ENCODE assay signal across 8 cellular contexts in genomic region chr1:149916927-149917310, GRCh38. TPM values are rescaled to one million over a fixed set of nuclear protein-coding genes. Genes with fewer than 3 reads are reported as not detected.
A peak's percentile ranks its signal among the peaks of the same experiment; 100 is the strongest.
DNase-seq lines count a peak whose midpoint lies in the region; ATAC-seq and TF ChIP-seq lines count a peak whose summit lies in the region.

No MANE protein-coding gene starts in this region.

- TF ChIP-seq CTCF in A673 (conservative IDR thresholded peaks at IDR 0.05; ENCODE audit: low read depth, low read length) (no peak), PC-3 (conservative IDR thresholded peaks at IDR 0.05; ENCODE audit: low read depth, low read length) (no peak)

- H3K9me3 ChIP-seq in A673 (ENCODE audit: low read depth, low read length, poor library complexity, severe bottlenecking) (no peaks in the 10 kb centered on the region), PC-3 (ENCODE audit: low read length) (no peaks in the 10 kb centered on the region)

- ATAC-seq in naive thymus-derived CD8-positive, alpha-beta T cell, result peak; percentile 44 to 50
- ATAC-seq in PC-3, result no peak
- no peak for ATAC-seq in GM18909 (IDR thresholded peaks at IDR 0.05; ENCODE audit: poor library complexity, unreplicated experiment)

- no peaks in the 10 kb centered on the region for H4K20me1 ChIP-seq in PC-3 (ENCODE audit: low read length)

- DNase-seq in A673 (ENCODE audit: low spot score) (no peak), H7 (peak; percentile 43), cerebellum (ENCODE audit: low spot score) (peak; percentile 41), T1000 (lab: John Stamatoyannopoulos, UW) (no peak), PC-3 (no peak), NCI-H1105 treated with DMSO at 0.1 percent for 48 hours (lab: John Stamatoyannopoulos, UW) (no peak)
- no peak for DNase-seq in naive thymus-derived CD8-positive, alpha-beta T cell

- no peaks in the 10 kb centered on the region for H3K9me2 ChIP-seq in PC-3 (replicated peaks; ENCODE audit: low read length)

- H3K36me3 Mint-ChIP-seq in naive thymus-derived CD8-positive, alpha-beta T cell, result peaks cover 0 to 5% (median 3%) of the 10 kb centered on the region in 3 donors

- POLR2A ChIA-PET in A673 (lab: Charles Lee; ENCODE audit: low non-redundant PET), result no interaction called here
- POLR2A ChIA-PET in naive thymus-derived CD8-positive, alpha-beta T cell (lab: Charles Lee), result interaction anchor here (1.5 to 2.8 kb wide), 3 partner anchors 9 to 29 kb away, joined by 6 to 20 read pairs (median 15); partner anchors contain the start of gene SF3B4
- POLR2A ChIA-PET in PC-3 (lab: Charles Lee; ENCODE audit: unreplicated experiment), result no interaction called here

- H3K4me1 Mint-ChIP-seq in naive thymus-derived CD8-positive, alpha-beta T cell, result peaks cover 14 to 46% (median 42%) of the 10 kb centered on the region in 4 donors

- BruUV-seq in A673 (replicated peaks; lab: Mats Ljungman, UMichigan) (no TSS peak), PC-3 (replicated peaks; lab: Mats Ljungman, UMichigan) (no TSS peak)

- no peaks in the 10 kb centered on the region for H3K27me3 ChIP-seq in A673 (replicated peaks; ENCODE audit: insufficient read depth, low read depth, low read length, poor library complexity)
- peaks cover 2% of the 10 kb centered on the region for H3K27me3 ChIP-seq in H7 (ENCODE audit: control insufficient read depth, insufficient read depth, low read length)
- H3K27me3 ChIP-seq in PC-3 (ENCODE audit: low read length), result no peaks in the 10 kb centered on the region

- CTCF ChIA-PET in A673 (lab: Charles Lee), result no interaction called here
- CTCF ChIA-PET in PC-3 (lab: Charles Lee), result no interaction called here

- H3K9me3 Mint-ChIP-seq in naive thymus-derived CD8-positive, alpha-beta T cell, result no peaks in the 10 kb centered on the region

- H3K4me3 ChIP-seq in A673 (ENCODE audit: low read depth, low read length, poor library complexity, severe bottlenecking), result peak overlapping the region; percentile 72
- peak overlapping the region; percentile 84 for H3K4me3 ChIP-seq in H7 (ENCODE audit: insufficient read depth, low read depth, low read length)
- no peak overlapping the region for H3K4me3 ChIP-seq in PC-3 (ENCODE audit: low read length)

- no peak overlapping the region for H3K9ac ChIP-seq in PC-3 (ENCODE audit: low read length)

- peaks cover 0 to 4% (median 0%) of the 10 kb centered on the region in 5 donors for H3K27me3 Mint-ChIP-seq in naive thymus-derived CD8-positive, alpha-beta T cell

- H3K36me3 ChIP-seq in A673 (ENCODE audit: insufficient read depth, low read length, poor library complexity, severe bottlenecking), result peaks cover 7% of the 10 kb centered on the region
- H3K36me3 ChIP-seq in H7 (replicated peaks; ENCODE audit: control insufficient read depth, insufficient read depth, low read length), result peaks cover 3% of the 10 kb centered on the region; the same call in 1 of the 2 replicates
- peaks cover 4% of the 10 kb centered on the region; the same call in 1 of the 2 replicates for H3K36me3 ChIP-seq in PC-3 (ENCODE audit: low read depth, low read length)

- peak overlapping the region; percentile 68 to 93 (median 90) for H3K4me3 Mint-ChIP-seq in naive thymus-derived CD8-positive, alpha-beta T cell

- no peak overlapping the region for H2AFZ ChIP-seq in PC-3 (ENCODE audit: low read length)

- intact Hi-C loops in A673 (cut with micrococcal nuclease; ENCODE audit: unreplicated experiment), result no loop called here
- intact Hi-C loops in PC-3 (cut with micrococcal nuclease), result no loop called here

- no peak overlapping the region for H3K4me2 ChIP-seq in PC-3 (ENCODE audit: low read length)

- H3K27ac ChIP-seq in A673 (ENCODE audit: low read depth, low read length, poor library complexity, severe bottlenecking) (peak overlapping the region; percentile 47), PC-3 (ENCODE audit: low read length) (no peak overlapping the region)

- H3K4me1 ChIP-seq in A673 (ENCODE audit: insufficient read depth, low read length, poor library complexity, severe bottlenecking) (peaks cover 19% of the 10 kb centered on the region), PC-3 (ENCODE audit: insufficient read depth, low read length) (no peaks in the 10 kb centered on the region)

- H3F3A ChIP-seq in PC-3 (ENCODE audit: low read length, unreplicated experiment), result peaks cover 5% of the 10 kb centered on the region

- peak overlapping the region in 7 of 10 donors; percentile 31 to 88 (median 63) for H3K27ac Mint-ChIP-seq in naive thymus-derived CD8-positive, alpha-beta T cell

- no peaks in the 10 kb centered on the region for H3K79me2 ChIP-seq in PC-3 (ENCODE audit: low read length)

RNA-seq across cellular contexts. Expression of gene SV2A, which starts 0.7 kb away (rescaled TPM):
- total RNA-seq in A673 (2021) (33.1 and 35.4 TPM in 2 replicates), cerebellum (63.2 TPM), PC-3 (2014; rRNA removed) (not detected in 2 replicates)
- 40.3 and 42.3 TPM in 2 replicates for total RNA-seq in H7 (2014; rRNA removed; shearing (Covaris generic))
- 1 to 10 TPM; 3.0 TPM for total RNA-seq in naive thymus-derived CD8-positive, alpha-beta T cell
- 1 to 10 TPM; 1.6 to 2.6 (median 2.3) TPM for polyA plus RNA-seq in naive thymus-derived CD8-positive, alpha-beta T cell

RNA-seq across cellular contexts. Expression of gene SF3B4, which starts 10.7 kb away (rescaled TPM):
- total RNA-seq in A673 (2021) (124 and 137 TPM in 2 replicates), cerebellum (11.3 TPM), PC-3 (2014; rRNA removed) (23.5 and 28.1 TPM in 2 replicates)
- 32.8 and 39.7 TPM in 2 replicates for total RNA-seq in H7 (2014; rRNA removed; shearing (Covaris generic))
- total RNA-seq in naive thymus-derived CD8-positive, alpha-beta T cell, result 10 to 100 TPM; 46.5 to 50.5 TPM
- 10 to 100 TPM; 55.7 to 90.4 (median 71.9) TPM for polyA plus RNA-seq in naive thymus-derived CD8-positive, alpha-beta T cell

RNA-seq across cellular contexts. Expression of gene BOLA1, which starts 17.6 kb away (rescaled TPM):
- total RNA-seq in A673 (2021) (15.7 and 18.8 TPM in 2 replicates), cerebellum (6.5 TPM), PC-3 (2014; rRNA removed) (27.6 and 38.6 TPM in 2 replicates)
- 27.7 and 40.1 TPM in 2 replicates for total RNA-seq in H7 (2014; rRNA removed; shearing (Covaris generic))
- total RNA-seq in naive thymus-derived CD8-positive, alpha-beta T cell, result 10 to 100 TPM; 21.1 to 21.6 TPM
- polyA plus RNA-seq in naive thymus-derived CD8-positive, alpha-beta T cell, result 10 to 100 TPM; 19.7 to 34.1 (median 24.3) TPM

RNA-seq across cellular contexts. Expression of gene MTMR11, which starts 19.8 kb away (rescaled TPM):
- total RNA-seq in A673 (2021) (5.6 and 6.5 TPM in 2 replicates), cerebellum (8.9 TPM), PC-3 (2014; rRNA removed) (5.1 and 7.0 TPM in 2 replicates)
- 5.2 and 7.9 TPM in 2 replicates for total RNA-seq in H7 (2014; rRNA removed; shearing (Covaris generic))
- total RNA-seq in naive thymus-derived CD8-positive, alpha-beta T cell, result 1 to 10 TPM; 1.5 TPM
- under 1 TPM in 1 of 3 donors, not detected in 2; 0.09 TPM for polyA plus RNA-seq in naive thymus-derived CD8-positive, alpha-beta T cell

Comparison
In these comparisons a context has a peak if more than half of its experiments do, and no peak if none do; other contexts are left out.
1. DNase-seq: peak in H7 (single experiment) and cerebellum (single experiment); none in A673 (single experiment), naive thymus-derived CD8-positive, alpha-beta T cell (0 of 10), T1000 (single experiment), PC-3 (single experiment) and NCI-H1105 treated with DMSO at 0.1 percent for 48 hours (single experiment).
2. ATAC-seq: peak in naive thymus-derived CD8-positive, alpha-beta T cell (2 of 2); none in PC-3 (single experiment) and GM18909 (single experiment).